ENCODE assay signal across 17 cellular contexts in the genomic region with DNA sequence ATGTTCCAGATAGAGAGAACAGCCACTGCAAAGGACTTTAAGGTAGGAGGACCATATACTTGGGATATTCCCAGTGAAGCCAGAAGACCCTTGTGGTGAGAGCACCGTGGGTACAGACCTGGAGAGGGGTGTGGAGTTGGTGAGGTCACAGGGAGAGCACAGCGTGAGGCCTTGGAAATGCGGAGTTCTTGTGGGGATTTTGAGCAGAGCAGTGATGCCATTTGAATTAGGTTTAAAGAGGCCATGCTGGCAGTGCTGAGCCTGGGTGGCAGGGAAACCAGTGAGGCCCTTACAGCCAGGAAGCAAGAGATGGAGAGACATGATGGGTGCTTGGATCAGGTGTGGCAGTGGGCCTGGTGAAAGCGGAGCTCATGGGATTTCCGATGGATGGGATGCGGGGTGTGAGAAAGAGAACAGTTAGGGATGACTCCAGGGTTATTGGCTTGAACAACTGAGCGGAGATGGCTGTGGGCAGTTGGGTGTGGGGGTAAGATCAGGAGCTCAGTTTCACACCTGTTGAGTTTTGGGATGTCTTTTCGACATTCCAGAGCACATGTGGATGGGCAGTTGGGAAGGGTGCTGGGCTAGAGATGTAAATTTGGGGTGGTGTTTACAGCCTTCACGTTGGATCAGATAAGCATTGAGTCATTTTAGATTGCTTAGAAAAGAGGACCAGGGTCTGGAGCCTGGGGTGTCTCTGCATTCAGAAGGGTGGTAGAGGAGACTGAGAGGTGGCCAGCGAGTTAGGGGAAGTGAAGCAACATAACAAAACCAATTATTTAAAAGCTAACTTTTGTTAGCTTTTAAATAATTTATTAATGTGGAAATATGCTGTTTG.
DNase-seq lines count a peak whose midpoint lies in the region; ATAC-seq, FAIRE-seq and TF ChIP-seq lines count a peak whose summit lies in the region.
"Had no signal": no experiment of that assay in that cellular context is flagged by ENCODE, and none has a peak within 500 bp of the region (broad histone marks: within the 10 kb centered on the region; RNA-seq: fewer than 3 reads in every experiment).

No MANE protein-coding gene starts in this region.

- no peak overlapping the region for H2BK20ac ChIP-seq in H9 (ENCODE audit: low read depth, low read length, poor library complexity, severe bottlenecking)

- H3K79me2 ChIP-seq in H9 (ENCODE audit: insufficient read depth, low read length) (no peaks in the 10 kb centered on the region; the same call in 1 of the 2 replicates), GM12878 (ENCODE audit: control insufficient read depth, insufficient read depth, low read length) (peaks cover 97% of the 10 kb centered on the region)

- no peaks in the 10 kb centered on the region for H3K9me3 Mint-ChIP-seq in CD8-positive, alpha-beta T cell
- H3K9me3 Mint-ChIP-seq in H9 = no peaks in the 10 kb centered on the region; a peak in 1 of 5 replicates
- no peaks in the 10 kb centered on the region for H3K9me3 Mint-ChIP-seq in naive thymus-derived CD8-positive, alpha-beta T cell
- H3K9me3 Mint-ChIP-seq: type B pancreatic cell had no signal

- no peak overlapping the region for H3K27ac ChIP-seq in CD8-positive, alpha-beta T cell (ENCODE audit: low read depth, low read length)
- H3K27ac ChIP-seq in H9 (ENCODE audit: insufficient read length, low read depth, low read length) = peak overlapping the region; percentile 73
- H3K27ac ChIP-seq in GM12878 (ENCODE audit: control insufficient read depth, insufficient read depth) = no peak overlapping the region
- H3K27ac ChIP-seq: ascending aorta, coronary artery, esophagus squamous epithelium, KMS-11 had no signal

- RAD21 ChIA-PET in GM12878 (lab: Charles Lee; ENCODE audit: unreplicated experiment) = interaction anchor here (0.9 to 1.4 kb wide), 6 partner anchors 11 to 187 kb away, joined by 3 to 5 read pairs (median 3); no protein-coding TSS in a partner anchor

- no peaks in the 10 kb centered on the region for H3K36me3 ChIP-seq in CD8-positive, alpha-beta T cell (ENCODE audit: insufficient read depth, low read length)
- peaks cover 14 to 21% of the 10 kb centered on the region in 2 experiments for H3K36me3 ChIP-seq in GM12878 (ENCODE audit: control insufficient read depth in 2 of 2, insufficient read depth in 2 of 2, low read length in 1 of 2)
- H3K36me3 ChIP-seq: ascending aorta, esophagus squamous epithelium had no signal

- no peak for TF ChIP-seq RAD21 in GM12878 (IDR thresholded peaks at IDR 0.05; ENCODE audit: insufficient read depth, low read depth, low read length)

- no peak overlapping the region for H4K8ac ChIP-seq in H9 (replicated peaks; ENCODE audit: insufficient read length, low read depth, low read length)

- H3K9ac ChIP-seq in H9 (ENCODE audit: extremely low read depth, insufficient read length, low read length) = no peak overlapping the region
- H3K9ac ChIP-seq in GM12878 (ENCODE audit: control insufficient read depth, insufficient read depth, low read length) = no peak overlapping the region
- H3K9ac ChIP-seq: KMS-11, SK-N-SH had no signal

- H3K27ac Mint-ChIP-seq in CD8-positive, alpha-beta T cell = peak overlapping the region; percentile 94
- peak overlapping the region; percentile 42 to 94 (median 89) for H3K27ac Mint-ChIP-seq in H9
- peak overlapping the region; percentile 86 to 98 (median 91) for H3K27ac Mint-ChIP-seq in naive thymus-derived CD8-positive, alpha-beta T cell

- H3K27me3 Mint-ChIP-seq in CD8-positive, alpha-beta T cell (ENCODE audit: low read depth) = no peaks in the 10 kb centered on the region
- no peaks in the 10 kb centered on the region for H3K27me3 Mint-ChIP-seq in H9 (ENCODE audit: low read depth)
- H3K27me3 Mint-ChIP-seq in naive thymus-derived CD8-positive, alpha-beta T cell = no peaks in the 10 kb centered on the region
- H3K27me3 Mint-ChIP-seq: type B pancreatic cell had no signal

- in situ Hi-C loops in GM12878 (cut with MboI) = no loop called here

- POLR2A ChIA-PET in CD8-positive, alpha-beta T cell (lab: Charles Lee) = interaction anchor here (0.8 to 1.0 kb wide), 6 partner anchors 13 to 102 kb away, joined by 3 read pairs; a partner anchor contains a TSS
- POLR2A ChIA-PET in GM12878 (lab: Charles Lee) = interaction anchor here (1.2 to 18.7 kb wide), 3 partner anchors 11 to 41 kb away, joined by 3 to 322 read pairs (median 3); no protein-coding TSS in a partner anchor
- POLR2A ChIA-PET in naive thymus-derived CD8-positive, alpha-beta T cell (lab: Charles Lee) = interaction anchor here (0.9 to 1.9 kb wide), 8 partner anchors 8 to 190 kb away, joined by 3 to 6 read pairs (median 4); a partner anchor contains a TSS

- SMC1A ChIA-PET in GM12878 (lab: Charles Lee; ENCODE audit: uncharacterized antibody, unreplicated experiment) = interaction anchor here (0.9 to 2.2 kb wide), 17 partner anchors 9 to 100 kb away, joined by 3 to 8 read pairs (median 4); a partner anchor contains a TSS

- no peak for FAIRE-seq in GM12878 (lab: Jason Lieb, UNC)

- peaks cover 89% of the 10 kb centered on the region for H3K4me1 Mint-ChIP-seq in CD8-positive, alpha-beta T cell (ENCODE audit: low read depth)
- peaks cover 57 to 59% of the 10 kb centered on the region in 2 experiments for H3K4me1 Mint-ChIP-seq in H9
- peaks cover 39 to 98% (median 92%) of the 10 kb centered on the region in 4 donors for H3K4me1 Mint-ChIP-seq in naive thymus-derived CD8-positive, alpha-beta T cell

- H3K9me3 ChIP-seq in CD8-positive, alpha-beta T cell (ENCODE audit: low read length) = no peaks in the 10 kb centered on the region
- H3K9me3 ChIP-seq in H9 (ENCODE audit: control insufficient read depth, low read depth, low read length) (no peaks in the 10 kb centered on the region), GM12878 (replicated peaks; ENCODE audit: control insufficient read depth, insufficient read depth, low read length) (no peaks in the 10 kb centered on the region)
- H3K9me3 ChIP-seq: ascending aorta, esophagus squamous epithelium, SK-N-SH had no signal

- H2AK5ac ChIP-seq in H9 (ENCODE audit: insufficient read length, low read length) = no peak overlapping the region

- H2AFZ ChIP-seq in H9 (ENCODE audit: low read length) (no peak overlapping the region), GM12878 (ENCODE audit: control insufficient read depth, low read depth, low read length) (no peak overlapping the region)

- H3K4ac ChIP-seq in H9 (ENCODE audit: low read depth, low read length) = no peak overlapping the region

- no peak overlapping the region for H3T11ph ChIP-seq in H9 (ENCODE audit: low read length)

- TSS peak; percentile 25 for BruUV-seq in GM12878 (replicated peaks; lab: Mats Ljungman, UMichigan)

- CTCF ChIA-PET in CD8-positive, alpha-beta T cell (lab: Charles Lee) = interaction anchor here (0.7 to 1.7 kb wide), 10 partner anchors 8 to 132 kb away, joined by 3 to 5 read pairs (median 4); a partner anchor contains a TSS
- CTCF ChIA-PET in GM12878 (lab: Yijun Ruan, JAX) = interaction anchor here (0.6 to 2.1 kb wide), 7 partner anchors 8 to 101 kb away, joined by 3 to 10 read pairs (median 4); a partner anchor contains a TSS

- H3K4me3 Mint-ChIP-seq in CD8-positive, alpha-beta T cell = peak overlapping the region; percentile 29
- H3K4me3 Mint-ChIP-seq in H9 = peak overlapping the region; percentile 13 to 21; a peak in 3 of 5 replicates
- peak overlapping the region in 9 of 10 donors; percentile 15 to 70 (median 43) for H3K4me3 Mint-ChIP-seq in naive thymus-derived CD8-positive, alpha-beta T cell
- H3K4me3 Mint-ChIP-seq: type B pancreatic cell had no signal

- H2BK5ac ChIP-seq in H9 (ENCODE audit: insufficient read length, low read length) = no peak overlapping the region

- peak overlapping the region; percentile 80 for H3K18ac ChIP-seq in H9 (ENCODE audit: insufficient read length, low read depth, low read length)

- H3K4me3 ChIP-seq in CD8-positive, alpha-beta T cell (ENCODE audit: low read depth, low read length) = no peak overlapping the region
- H3K4me3 ChIP-seq in GM12878 = no peak overlapping the region
- H3K4me3 ChIP-seq: ascending aorta, coronary artery, esophagus squamous epithelium had no signal

- H3K79me1 ChIP-seq in H9 (ENCODE audit: insufficient read depth, low read depth, low read length, poor library complexity, severe bottlenecking) = no peaks in the 10 kb centered on the region

- H3K27me3 ChIP-seq in CD8-positive, alpha-beta T cell (ENCODE audit: insufficient read depth, low read length) = no peaks in the 10 kb centered on the region
- no peaks in the 10 kb centered on the region for H3K27me3 ChIP-seq in H9 (ENCODE audit: insufficient read depth, low read length)
- no peaks in the 10 kb centered on the region for H3K27me3 ChIP-seq in GM12878 (replicated peaks in 1 of 2; ENCODE audit: control insufficient read depth in 2 of 2, insufficient read depth in 2 of 2, low read length in 1 of 2)
- H3K27me3 ChIP-seq: ascending aorta, esophagus squamous epithelium had no signal

- no peaks in the 10 kb centered on the region for H3K23me2 ChIP-seq in H9 (ENCODE audit: insufficient read length, low read depth, low read length, poor library complexity, severe bottlenecking)

- H2BK15ac ChIP-seq in H9 (ENCODE audit: low read depth, low read length) = no peak overlapping the region

- H2BK12ac ChIP-seq in H9 (ENCODE audit: insufficient read length, low read depth, low read length) = peak overlapping the region; percentile 17

- H3K14ac ChIP-seq in H9 (ENCODE audit: insufficient read depth, low read length) = peak overlapping the region; percentile 56; the same call in 1 of the 2 replicates

- WGBS in H9 (ENCODE audit: extremely low coverage, insufficient read length, low lambda C conversion rate) = no CpG with 5 or more reads among the region's 10 CpGs
- 73% methylated on average over 10 of the region's 10 CpGs for WGBS in GM12878 (ENCODE audit: insufficient coverage, insufficient replicate concordance, low lambda C conversion rate, missing lambda C conversion rate)

- TF ChIP-seq EP300 in GM12878 (IDR thresholded peaks at IDR 0.05; ENCODE audit: borderline replicate concordance in 1 of 2, control insufficient read depth in 1 of 2, low read depth in 2 of 2, low read length in 2 of 2) = no peak

- no peak overlapping the region for H2BK120ac ChIP-seq in H9 (ENCODE audit: low read depth, low read length, poor library complexity, severe bottlenecking)

- peaks cover 26% of the 10 kb centered on the region for H3K36me3 Mint-ChIP-seq in CD8-positive, alpha-beta T cell
- peaks cover 0 to 2% (median 0%) of the 10 kb centered on the region in 3 experiments; a peak in 1 of 7 replicates for H3K36me3 Mint-ChIP-seq in H9 (ENCODE audit: insufficient read depth in 1 of 3, low read depth in 3 of 3)
- peaks cover 0 to 23% (median 0%) of the 10 kb centered on the region in 3 donors for H3K36me3 Mint-ChIP-seq in naive thymus-derived CD8-positive, alpha-beta T cell

- H3K23ac ChIP-seq in H9 (ENCODE audit: insufficient read length, low read depth, low read length) = no peak overlapping the region

- intact Hi-C loops in CD8-positive, alpha-beta T cell (cut with DNase I, micrococcal nuclease) = no loop called here
- intact Hi-C loops in GM12878 (cut with micrococcal nuclease; ENCODE audit: unreplicated experiment) = no loop called here

- no peak for TF ChIP-seq CTCF in CD8-positive, alpha-beta T cell (IDR thresholded peaks at IDR 0.05)
- no peak for TF ChIP-seq CTCF in H9 (conservative IDR thresholded peaks at IDR 0.05)
- TF ChIP-seq CTCF in GM12878 (IDR thresholded peaks at IDR 0.05 in 2 of 3, conservative IDR thresholded peaks at IDR 0.05 in 1 of 3; ENCODE audit: control insufficient read depth in 2 of 3, extremely low read depth in 1 of 3, insufficient read depth in 1 of 3, low read depth in 3 of 3, low read length in 3 of 3) = no peak

- H3K4me1 ChIP-seq in CD8-positive, alpha-beta T cell (ENCODE audit: insufficient read depth, low read length) = peaks cover 95% of the 10 kb centered on the region
- H3K4me1 ChIP-seq in H9 (ENCODE audit: insufficient read depth, low read length) (peaks cover 15% of the 10 kb centered on the region), GM12878 (ENCODE audit: control insufficient read depth, insufficient read depth, low read length) (peaks cover 21% of the 10 kb centered on the region)

- H3K56ac ChIP-seq in H9 (ENCODE audit: insufficient read length, low read depth, low read length) = no peak overlapping the region

- no peak for DNase-seq in CD8-positive, alpha-beta T cell
- peak; percentile 43 for DNase-seq in H9
- DNase-seq in GM12878 (ENCODE audit: low read depth, low spot score) = no peak
- DNase-seq in naive thymus-derived CD8-positive, alpha-beta T cell = no peak
- no peak for DNase-seq in effector CD8-positive, alpha-beta T cell (lab: John Stamatoyannopoulos, UW)
- DNase-seq in NCI-H2196 (lab: John Stamatoyannopoulos, UW; ENCODE audit: unreplicated experiment) = no peak
- no peak for DNase-seq in GM19240 (ENCODE audit: insufficient read length, low spot score)
- DNase-seq: COR-L47, esophagus squamous epithelium, GOT3, NCI-H446, retina, SK-N-SH had no signal

- ATAC-seq in CD8-positive, alpha-beta T cell = no peak
- no peak for ATAC-seq in GM12878
- no peak for ATAC-seq in naive thymus-derived CD8-positive, alpha-beta T cell

- TF ChIP-seq POLR2A in GM12878 (IDR thresholded peaks at IDR 0.05; ENCODE audit: low read depth, low read length) = no peak

- H4K20me1 ChIP-seq in H9 (ENCODE audit: control insufficient read depth, insufficient read depth, insufficient read length) (no peaks in the 10 kb centered on the region), GM12878 (ENCODE audit: control insufficient read depth, insufficient read depth) (peaks cover 9% of the 10 kb centered on the region)

- H4K5ac ChIP-seq in H9 (ENCODE audit: insufficient read length, low read depth, low read length) = no peak overlapping the region

- H3K4me2 ChIP-seq in H9 (ENCODE audit: insufficient read depth, insufficient read length, low read length) (no peak overlapping the region), GM12878 (ENCODE audit: control insufficient read depth, insufficient read depth) (no peak overlapping the region)
- H3K4me2 ChIP-seq: KMS-11, SK-N-SH had no signal

- H4K91ac ChIP-seq in H9 (ENCODE audit: insufficient read length, low read depth, low read length) = no peak overlapping the region
